Comparison of ENCODE assay signal across 23 cellular contexts in the genomic region with DNA sequence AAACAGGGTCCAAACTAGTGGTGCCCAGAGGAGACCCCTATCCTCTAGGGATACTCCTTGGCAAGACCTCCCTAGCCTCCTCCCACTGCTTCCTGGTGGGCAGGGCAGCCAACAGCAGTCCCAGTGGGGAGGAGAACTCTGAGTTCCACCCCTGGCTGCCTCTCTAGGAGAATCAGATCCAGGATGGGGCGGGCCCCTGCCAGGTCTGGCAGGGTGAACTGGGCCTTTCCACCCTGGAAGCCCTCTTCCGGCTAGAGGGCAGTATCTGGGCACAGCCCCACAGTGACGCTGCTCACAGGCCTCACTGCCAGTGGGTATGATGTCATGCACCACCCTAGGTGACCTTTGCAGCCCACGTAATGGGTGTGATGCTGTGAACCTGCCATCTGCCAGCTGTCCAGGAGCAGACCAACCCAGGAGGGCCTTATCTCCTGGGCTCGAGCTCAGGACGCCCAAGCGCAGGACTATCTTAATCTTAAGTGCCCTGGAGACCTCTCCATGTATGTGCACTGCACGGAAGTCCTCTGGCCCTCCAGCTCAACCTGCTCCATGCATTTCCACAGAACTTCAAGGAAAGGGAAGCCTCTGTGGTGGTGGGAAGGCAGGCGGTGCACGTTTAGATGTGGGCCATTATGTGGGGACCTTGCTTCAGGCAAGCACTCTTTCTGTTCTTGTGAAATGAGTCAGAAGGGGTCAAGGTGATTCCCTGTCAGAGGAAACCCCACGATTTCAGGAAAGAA. TPM values are rescaled to one million over a fixed set of nuclear protein-coding genes. Genes with fewer than 3 reads are reported as not detected.
DNase-seq lines count a peak whose midpoint lies in the region; ATAC-seq and TF ChIP-seq lines count a peak whose summit lies in the region.
"Had no signal": no experiment of that assay in that cellular context is flagged by ENCODE, and none has a peak within 500 bp of the region (broad histone marks: within the 10 kb centered on the region; RNA-seq: fewer than 3 reads in every experiment).

No MANE protein-coding gene starts in this region.

- H3K9me3 ChIP-seq in ascending aorta (no peaks in the 10 kb centered on the region), aorta (ENCODE audit: control insufficient read depth, low read length) (no peaks in the 10 kb centered on the region)

- H3K27ac ChIP-seq in ascending aorta = peak overlapping the region; percentile 91 to 94
- peak overlapping the region in 1 of 2 donors; percentile 69 for H3K27ac ChIP-seq in aorta (ENCODE audit: low read depth in 1 of 2, low read length in 2 of 2)
- H3K27ac ChIP-seq: SK-N-MC had no signal

- peak in 1 of 3 experiments; percentile 17 for TF ChIP-seq CTCF in ascending aorta (IDR thresholded peaks at IDR 0.05)

- H3K4me3 ChIP-seq in ascending aorta (no peak overlapping the region), aorta (ENCODE audit: low read length in 2 of 2) (no peak overlapping the region)
- H3K4me3 ChIP-seq: GM23338, K562, SK-N-MC had no signal

- H3K36me3 ChIP-seq in ascending aorta = no peaks in the 10 kb centered on the region
- no peaks in the 10 kb centered on the region for H3K36me3 ChIP-seq in aorta (ENCODE audit: control insufficient read depth in 1 of 2, insufficient read depth in 2 of 2, low read length in 1 of 2)

- H3K4me1 ChIP-seq in ascending aorta (peaks cover 16 to 40% of the 10 kb centered on the region in 2 donors), aorta (ENCODE audit: control insufficient read depth in 1 of 2, insufficient read depth in 2 of 2, low read length in 2 of 2) (no peaks in the 10 kb centered on the region)

- H3K27me3 ChIP-seq in ascending aorta = no peaks in the 10 kb centered on the region
- no peaks in the 10 kb centered on the region for H3K27me3 ChIP-seq in aorta (ENCODE audit: control insufficient read depth in 1 of 2, insufficient read depth in 2 of 2, low read length in 1 of 2)

- 19 to 26% methylated on average over 11 of the region's 11 CpGs for WGBS in aorta, 2 donors

- ATAC-seq in left ventricle myocardium superior (peak; percentile 78), aorta (ENCODE audit: low FRiP score) (peak; percentile 80), HG02981 (IDR thresholded peaks at IDR 0.05; ENCODE audit: unreplicated experiment) (no peak)
- ATAC-seq: GM23338, K562, PC-3 had no signal

- peak; percentile 53 to 94 for DNase-seq in ascending aorta (ENCODE audit: low spot score in 2 of 2)
- DNase-seq in left ventricle myocardium superior = peak; percentile 89
- DNase-seq in posterior vena cava (ENCODE audit: low spot score) = peak; percentile 84
- DNase-seq in aorta = peak; percentile 88 to 90
- DNase-seq in OCI-M2 (lab: John Stamatoyannopoulos, UW; ENCODE audit: unreplicated experiment) = no peak
- DNase-seq in effector CD8-positive, alpha-beta T cell (lab: John Stamatoyannopoulos, UW) = no peak
- DNase-seq: activated naive CD4-positive, alpha-beta T cell treated with Interleukin-2 at 50 U/mL for 16 hours; AML-193; Calu3; cortex of kidney; mammary epithelial cell; NCI-H1048; NCI-H526; nephron progenitor cell; PC-3; retina; stimulated activated CD4-positive, alpha-beta T cell treated with anti-CD3 and anti-CD28 coated beads, Interleukin-1b, Interleukin-23, amount 100 ng/mL, for 48 hours; substantia nigra; T-helper 9 cell had no signal

- intact Hi-C loops in ascending aorta (cut with DNase I) = loop anchor here (1.0 to 2.0 kb wide), 2 partner anchors 17 to 32 kb away; partner anchors contain the start of gene FCHSD2
- intact Hi-C loops in left ventricle myocardium superior (cut with micrococcal nuclease) = loop anchor here (10.0 kb wide), 1 partner anchor 249 kb away; no protein-coding TSS in a partner anchor
- intact Hi-C loops in posterior vena cava (cut with DNase I) = loop anchor here in 1 of 2 donors (10.0 kb wide), 1 partner anchor 449 kb away; no protein-coding TSS in a partner anchor
- intact Hi-C loops in aorta (cut with DNase I) = loop anchor here in 1 of 2 donors (2.0 kb wide), 1 partner anchor 31 kb away; the partner anchor contains the start of gene FCHSD2

RNA-seq across cellular contexts. Expression of gene FCHSD2, which starts 31.8 kb away (rescaled TPM):
- total RNA-seq in ascending aorta (16.3 TPM), left ventricle myocardium superior (32.7 TPM), posterior vena cava (10 to 100 TPM; 55.6 to 62.1 TPM), aorta (100 to 1,000 TPM in 1 of 2 donors, 10 to 100 TPM in 1; 84.4 to 107 TPM)
- polyA plus RNA-seq in aorta = 10 to 100 TPM; 34.4 to 39.9 TPM

RNA-seq across cellular contexts. Expression of gene P2RY2, which starts 44.2 kb away (rescaled TPM):
- total RNA-seq in ascending aorta (18.3 TPM), left ventricle myocardium superior (19.7 TPM), posterior vena cava (1 to 10 TPM in 1 of 2 donors, under 1 TPM in 1; 0.74 to 3.1 TPM), aorta (1 to 10 TPM; 2.9 to 3.9 TPM)
- under 1 TPM; 0.50 to 0.54 TPM for polyA plus RNA-seq in aorta
- total RNA-seq: K562 had no signal
- polyA plus RNA-seq: K562 had no signal

Comparison
In these comparisons a context has a peak if more than half of its experiments do, and no peak if none do; other contexts are left out.
1. DNase-seq: peak in ascending aorta (2 of 2), left ventricle myocardium superior (single experiment), posterior vena cava (single experiment) and aorta (2 of 2); none in OCI-M2 (single experiment) and effector CD8-positive, alpha-beta T cell (single experiment).